Comparison of ENCODE assay signal across 8 cellular contexts in genomic region chr7:75639071-75639892, GRCh38.
DNase-seq lines count a peak whose midpoint lies in the region; ATAC-seq, FAIRE-seq and TF ChIP-seq lines count a peak whose summit lies in the region.

No MANE protein-coding gene starts in this region.

- H3K36me3 Mint-ChIP-seq in activated naive CD8-positive, alpha-beta T cell treated with anti-CD3 and anti-CD28 coated beads, Interleukin-2, amount 10 ng/mL, durations not matched to agents 7 days and 5 days = peaks cover 1% of the 10 kb centered on the region

- FAIRE-seq in pancreas (lab: Jason Lieb, UNC) = no peak

- peak; percentile 53 for DNase-seq in A673 (ENCODE audit: low spot score)
- peak; percentile 82 for DNase-seq in GM13976 (ENCODE audit: low spot score)
- DNase-seq in activated naive CD8-positive, alpha-beta T cell treated with anti-CD3 and anti-CD28 coated beads, Interleukin-2, amount 10 ng/mL, durations not matched to agents 7 days and 5 days = peak; percentile 56
- peak; percentile 60 for DNase-seq in left cardiac atrium
- DNase-seq in pancreas = peak; percentile 37 to 78 (median 50)
- DNase-seq in kidney glomerular epithelial cell (lab: John Stamatoyannopoulos, UW) = no peak

- H3K4me3 ChIP-seq in A673 (ENCODE audit: low read depth, low read length, poor library complexity, severe bottlenecking) (peak overlapping the region; percentile 83), pancreas (peak overlapping the region; percentile 45 to 76 (median 52))

- in situ Hi-C loops in GM13976 (cut with MboI; ENCODE audit: low sequenced_read_pairs, unreplicated experiment) = no loop called here

- TF ChIP-seq CTCF in A673 (conservative IDR thresholded peaks at IDR 0.05; ENCODE audit: low read depth, low read length) (no peak), GM13976 (IDR thresholded peaks at IDR 0.05; ENCODE audit: borderline replicate concordance, control extremely low read depth, extremely low read depth, insufficient read depth, missing control alignments) (no peak), pancreas (IDR thresholded peaks at IDR 0.05) (no peak)

- H3K9me3 Mint-ChIP-seq in activated naive CD8-positive, alpha-beta T cell treated with anti-CD3 and anti-CD28 coated beads, Interleukin-2, amount 10 ng/mL, durations not matched to agents 7 days and 5 days = no peaks in the 10 kb centered on the region

- no TSS peak for BruUV-seq in A673 (replicated peaks; lab: Mats Ljungman, UMichigan)

- H3K4me1 ChIP-seq in A673 (ENCODE audit: insufficient read depth, low read length, poor library complexity, severe bottlenecking) = peaks cover 12% of the 10 kb centered on the region
- H3K4me1 ChIP-seq in pancreas = no peaks in the 10 kb centered on the region

- 1% methylated on average over 40 to 68 of the region's 77 CpGs for WGBS in pancreas, 2 donors

- peak overlapping the region; percentile 79 for H3K4me3 Mint-ChIP-seq in activated naive CD8-positive, alpha-beta T cell treated with anti-CD3 and anti-CD28 coated beads, Interleukin-2, amount 10 ng/mL, durations not matched to agents 7 days and 5 days

- ATAC-seq in activated naive CD8-positive, alpha-beta T cell treated with anti-CD3 and anti-CD28 coated beads, Interleukin-2, amount 10 ng/mL, durations not matched to agents 7 days and 5 days (ENCODE audit: low read depth) = no peak
- ATAC-seq in left cardiac atrium (peak; percentile 59 to 60), pancreas (peak; percentile 54 to 68 (median 62)), GM21423 (IDR thresholded peaks at IDR 0.05; ENCODE audit: unreplicated experiment) (no peak)

- peaks cover 20% of the 10 kb centered on the region for H3K27me3 Mint-ChIP-seq in activated naive CD8-positive, alpha-beta T cell treated with anti-CD3 and anti-CD28 coated beads, Interleukin-2, amount 10 ng/mL, durations not matched to agents 7 days and 5 days

- H3K27me3 ChIP-seq in A673 (replicated peaks; ENCODE audit: insufficient read depth, low read depth, low read length, poor library complexity) = no peaks in the 10 kb centered on the region
- no peaks in the 10 kb centered on the region for H3K27me3 ChIP-seq in pancreas

- H3K27ac Mint-ChIP-seq in activated naive CD8-positive, alpha-beta T cell treated with anti-CD3 and anti-CD28 coated beads, Interleukin-2, amount 10 ng/mL, durations not matched to agents 7 days and 5 days = no peak overlapping the region

- POLR2A ChIA-PET in A673 (lab: Charles Lee; ENCODE audit: low non-redundant PET) = no interaction called here
- POLR2A ChIA-PET in activated naive CD8-positive, alpha-beta T cell treated with anti-CD3 and anti-CD28 coated beads, Interleukin-2, amount 10 ng/mL, durations not matched to agents 7 days and 5 days (lab: Charles Lee) = no interaction called here

- peaks cover 6% of the 10 kb centered on the region for H3K9me3 ChIP-seq in A673 (ENCODE audit: low read depth, low read length, poor library complexity, severe bottlenecking)
- no peaks in the 10 kb centered on the region for H3K9me3 ChIP-seq in pancreas

- H3K4me1 Mint-ChIP-seq in activated naive CD8-positive, alpha-beta T cell treated with anti-CD3 and anti-CD28 coated beads, Interleukin-2, amount 10 ng/mL, durations not matched to agents 7 days and 5 days = peaks cover 4% of the 10 kb centered on the region

- H3K36me3 ChIP-seq in A673 (ENCODE audit: insufficient read depth, low read length, poor library complexity, severe bottlenecking) (no peaks in the 10 kb centered on the region), pancreas (no peaks in the 10 kb centered on the region)

- intact Hi-C loops in A673 (cut with micrococcal nuclease; ENCODE audit: unreplicated experiment) = no loop called here
- intact Hi-C loops in left cardiac atrium (cut with DNase I) = no loop called here
- intact Hi-C loops in pancreas (cut with DNase I) = no loop called here

- CTCF ChIA-PET in A673 (lab: Charles Lee) = no interaction called here

- H3K27ac ChIP-seq in A673 (ENCODE audit: low read depth, low read length, poor library complexity, severe bottlenecking) = peak overlapping the region; percentile 80
- peak overlapping the region in 1 of 4 donors; percentile 47 for H3K27ac ChIP-seq in pancreas

TF ChIP-seq in PFSK-1, 5 proteins besides CTCF, POLR2A, EP300 and RAD21:
- TF ChIP-seq TAF1 (IDR thresholded peaks at IDR 0.05; ENCODE audit: borderline replicate concordance, insufficient read depth, low read length) (no peak), SIN3A (IDR thresholded peaks at IDR 0.05; ENCODE audit: borderline replicate concordance, insufficient read depth, low read length) (0 out of 2 replicates have a peak, but pooled peaks have one; percentile 29), FOXP2 (optimal IDR thresholded peaks at IDR 0.05; ENCODE audit: borderline replicate concordance, extremely low read depth, extremely low read length, insufficient read depth) (peak; percentile 71)

Comparison
In these comparisons a context has a peak if more than half of its experiments do, and no peak if none do; other contexts are left out.
1. ATAC-seq: peak in left cardiac atrium (2 of 2) and pancreas (4 of 4); none in activated naive CD8-positive, alpha-beta T cell treated with anti-CD3 and anti-CD28 coated beads, Interleukin-2, amount 10 ng/mL, durations not matched to agents 7 days and 5 days (single experiment) and GM21423 (single experiment).